In genomic region chr6:31158140-31158862, GRCh38 we compare ENCODE assay signal across 1 cellular context.
TF ChIP-seq lines count a peak whose summit lies in the region.

Gene TCF19 (plus strand): TSS chr6:31158589. CDS start chr6:31159470, 881 bp downstream.

TF ChIP-seq in HepG2, 621 proteins besides CTCF, POLR2A, EP300 and RAD21 (continued from another document):
- TF ChIP-seq ZNF766 (CRISPR knock-in tag; IDR thresholded peaks at IDR 0.05; ENCODE audit: borderline replicate concordance) = no peak
- TF ChIP-seq HIC2 (CRISPR knock-in tag; IDR thresholded peaks at IDR 0.05; ENCODE audit: low read depth) = no peak
- no peak for TF ChIP-seq ZMYM3 (CRISPR knock-in tag; IDR thresholded peaks at IDR 0.05)
- TF ChIP-seq DMTF1 (CRISPR knock-in tag; IDR thresholded peaks at IDR 0.05) = no peak
- peak; percentile 94 for TF ChIP-seq SNAPC2 (CRISPR knock-in tag; IDR thresholded peaks at IDR 0.05)
- peak; percentile 45; the same call in 1 of the 2 replicates for TF ChIP-seq ARID5B (CRISPR knock-in tag; IDR thresholded peaks at IDR 0.05)
- no peak for TF ChIP-seq PBX3 (CRISPR knock-in tag; IDR thresholded peaks at IDR 0.05; ENCODE audit: borderline replicate concordance)
- no peak for TF ChIP-seq ZNF562 (CRISPR knock-in tag; IDR thresholded peaks at IDR 0.05; ENCODE audit: borderline replicate concordance)
- no peak for TF ChIP-seq ZNF446 (CRISPR knock-in tag; IDR thresholded peaks at IDR 0.05)
- TF ChIP-seq ZNF12 (CRISPR knock-in tag; IDR thresholded peaks at IDR 0.05) = no peak
- TF ChIP-seq SCMH1 (CRISPR knock-in tag; IDR thresholded peaks at IDR 0.05; ENCODE audit: borderline replicate concordance) = no peak
- peak; percentile 63; the same call in 1 of the 2 replicates for TF ChIP-seq FOXK1 (CRISPR knock-in tag; IDR thresholded peaks at IDR 0.05; ENCODE audit: borderline replicate concordance, low read depth)
- no peak for TF ChIP-seq ADNP (CRISPR knock-in tag; IDR thresholded peaks at IDR 0.05)
- no peak for TF ChIP-seq SNAPC4 (CRISPR knock-in tag; IDR thresholded peaks at IDR 0.05)
- no peak for TF ChIP-seq ZNF34 (CRISPR knock-in tag; IDR thresholded peaks at IDR 0.05; ENCODE audit: borderline replicate concordance)
- TF ChIP-seq MYPOP (CRISPR knock-in tag; IDR thresholded peaks at IDR 0.05) = peak; percentile 87
- no peak for TF ChIP-seq ZNF251 (CRISPR knock-in tag; IDR thresholded peaks at IDR 0.05)
- no peak; the same call in 1 of the 2 replicates for TF ChIP-seq GTF2F1 (IDR thresholded peaks at IDR 0.05; ENCODE audit: low read length)
TF ChIP-seq in HepG2: peak in this region for 208.
